ENCODE assay signal across 31 cellular contexts in the genomic region with DNA sequence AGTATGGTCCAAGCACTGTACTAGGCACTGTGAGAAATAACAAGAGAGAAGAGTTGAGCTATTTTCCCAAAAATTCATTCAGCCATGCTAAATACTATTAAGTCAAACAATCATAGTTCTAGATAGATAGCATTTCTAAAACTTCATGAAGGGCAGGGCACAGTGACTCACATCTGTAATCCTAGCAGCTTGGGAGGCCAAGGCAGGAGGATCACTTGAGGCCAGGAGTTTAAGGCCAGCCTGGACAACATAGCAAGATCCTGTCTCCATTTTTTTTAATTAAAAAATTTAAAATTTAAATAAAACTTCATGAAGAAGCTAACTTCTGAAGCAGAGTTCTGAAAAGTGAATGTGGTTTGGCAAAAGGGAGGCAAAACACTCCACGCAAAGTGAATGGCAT.
"Had no signal": no experiment of that assay in that cellular context is flagged by ENCODE, and none has a peak within 500 bp of the region (broad histone marks: within the 10 kb centered on the region; RNA-seq: fewer than 3 reads in every experiment).

No MANE protein-coding gene starts in this region.

- H3K36me3 ChIP-seq: cardiac muscle cell had no signal

- H3K4me1 ChIP-seq: ascending aorta had no signal

- FAIRE-seq: bronchial epithelial cell, TTC549 had no signal

- H3K9me3 ChIP-seq: ascending aorta had no signal

- H3K27ac ChIP-seq: ascending aorta, cardiac muscle cell, VCaP had no signal

- H3K4me3 ChIP-seq: ascending aorta, cardiac muscle cell had no signal

- ATAC-seq: activated CD4-positive, alpha-beta T cell treated with anti-CD3 and anti-CD28 coated beads for 36 hours; activated CD4-positive, CD25-positive, alpha-beta regulatory T cell treated with anti-CD3 and anti-CD28 coated beads, Interleukin-2, amount 50 U/mL, for 24 hours; activated CD8-positive, alpha-beta memory T cell treated with anti-CD3 and anti-CD28 coated beads, Interleukin-2, amount 10 ng/mL, durations not matched to agents 7 days and 5 days; activated CD8-positive, alpha-beta T cell treated with anti-CD3 and anti-CD28 coated beads, Interleukin-2, amount 10 ng/mL, durations not matched to agents 7 days and 5 days; activated naive CD8-positive, alpha-beta T cell treated with anti-CD3 and anti-CD28 coated beads, Interleukin-2, amount 50 U/mL, for 24 hours; T-cell; T-helper 17 cell had no signal

- H3K27me3 ChIP-seq: ascending aorta, cardiac muscle cell had no signal

- DNase-seq: activated CD4-positive, alpha-beta memory T cell treated with anti-CD3 and anti-CD28 coated beads, Interleukin-2, amount 10 ng/mL, durations not matched to agents 7 days and 5 days; activated CD4-positive, alpha-beta T cell treated with anti-CD3 and anti-CD28 coated beads for 1 hour; activated CD4-positive, alpha-beta T cell treated with anti-CD3 and anti-CD28 coated beads for 36 hours; activated CD4-positive, alpha-beta T cell treated with anti-CD3 and anti-CD28 coated beads for 48 hours; activated CD4-positive, alpha-beta T cell treated with anti-CD3 and anti-CD28 coated beads, Interleukin-2, amount 10 ng/mL, durations not matched to agents 7 days and 5 days; activated CD4-positive, alpha-beta T cell treated with anti-CD3 and anti-CD28 coated beads, Interleukin-2, amount 50 U/mL, for 48 hours; activated CD4-positive, CD25-positive, alpha-beta regulatory T cell; activated CD8-positive, alpha-beta memory T cell treated with anti-CD3 and anti-CD28 coated beads for 24 hours; activated CD8-positive, alpha-beta memory T cell treated with anti-CD3 and anti-CD28 coated beads, Interleukin-2, amount 10 ng/mL, durations not matched to agents 7 days and 5 days; activated CD8-positive, alpha-beta memory T cell treated with anti-CD3 and anti-CD28 coated beads, Interleukin-2, amount 50 U/mL, for 48 hours; activated CD8-positive, alpha-beta T cell treated with anti-CD3 and anti-CD28 coated beads, Interleukin-2, amount 10 ng/mL, durations not matched to agents 7 days and 5 days; activated effector memory CD4-positive, alpha-beta T cell treated with Interleukin-2 at 50 U/mL for 16 hours; activated gamma-delta T cell; activated naive CD4-positive, alpha-beta T cell treated with anti-CD3 and anti-CD28 coated beads, Interleukin-2, amount 10 ng/mL, durations not matched to agents 7 days and 5 days; activated naive CD4-positive, alpha-beta T cell treated with Interleukin-2 at 50 U/mL for 16 hours; activated naive CD8-positive, alpha-beta T cell treated with anti-CD3 and anti-CD28 coated beads, Interleukin-2, amount 10 ng/mL, durations not matched to agents 7 days and 5 days; activated naive CD8-positive, alpha-beta T cell treated with anti-CD3 and anti-CD28 coated beads, Interleukin-2, amount 50 U/mL, for 24 hours; activated T-cell treated with anti-CD3 and anti-CD28 coated beads, Interleukin-2, amount 50 U/mL, for 24 hours; activated T-cell treated with anti-CD3 and anti-CD28 coated beads, Interleukin-2, amount 50 U/mL, for 48 hours; amygdala; anterior cingulate cortex; caudate nucleus; T-cell; T-helper 17 cell; T1000 had no signal
